15 cellular contexts compared by ENCODE assay signal in genomic region chr14:22178330-22178981, GRCh38.
A peak's percentile ranks its signal among the peaks of the same experiment; 100 is the strongest.
DNase-seq lines count a peak whose midpoint lies in the region; ATAC-seq and TF ChIP-seq lines count a peak whose summit lies in the region.
"Had no signal": no experiment of that assay in that cellular context is flagged by ENCODE, and none has a peak within 500 bp of the region (broad histone marks: within the 10 kb centered on the region; RNA-seq: fewer than 3 reads in every experiment).

No MANE protein-coding gene starts in this region.

- TF ChIP-seq CTCF in CD8-positive, alpha-beta T cell (IDR thresholded peaks at IDR 0.05) = no peak
- TF ChIP-seq CTCF in thyroid gland (IDR thresholded peaks at IDR 0.05) = no peak

- POLR2A ChIA-PET in CD8-positive, alpha-beta T cell (lab: Charles Lee) = no interaction called here

- no peaks in the 10 kb centered on the region for H3K9me3 Mint-ChIP-seq in CD8-positive, alpha-beta T cell
- no peaks in the 10 kb centered on the region for H3K9me3 Mint-ChIP-seq in activated T-helper 17 cell treated with anti-CD3 and anti-CD28 coated beads, Interleukin-2, amount 50 U/mL, for 72 hours
- H3K9me3 Mint-ChIP-seq: activated naive CD4-positive, alpha-beta T cell treated with anti-CD3 and anti-CD28 coated beads for 36 hours had no signal

- H3K36me3 ChIP-seq in CD8-positive, alpha-beta T cell (ENCODE audit: insufficient read depth, low read length) = no peaks in the 10 kb centered on the region
- no peaks in the 10 kb centered on the region for H3K36me3 ChIP-seq in thyroid gland

- peaks cover 20% of the 10 kb centered on the region for H3K4me1 Mint-ChIP-seq in CD8-positive, alpha-beta T cell (ENCODE audit: low read depth)
- H3K4me1 Mint-ChIP-seq in activated T-helper 17 cell treated with anti-CD3 and anti-CD28 coated beads, Interleukin-2, amount 50 U/mL, for 72 hours = no peaks in the 10 kb centered on the region

- no peaks in the 10 kb centered on the region for H3K27me3 ChIP-seq in CD8-positive, alpha-beta T cell (ENCODE audit: insufficient read depth, low read length)
- H3K27me3 ChIP-seq in thyroid gland = no peaks in the 10 kb centered on the region

- ATAC-seq in CD8-positive, alpha-beta T cell = peak; percentile 29
- ATAC-seq in GM19463 (IDR thresholded peaks at IDR 0.05; ENCODE audit: unreplicated experiment) = peak; percentile 46
- peak; percentile 34 for ATAC-seq in activated T-helper 17 cell treated with anti-CD3 and anti-CD28 coated beads, Interleukin-2, amount 50 U/mL, for 72 hours (replicated peaks)
- no peak for ATAC-seq in HG03378 (IDR thresholded peaks at IDR 0.05; ENCODE audit: unreplicated experiment)
- ATAC-seq: K562 had no signal

- no peaks in the 10 kb centered on the region for H3K9me3 ChIP-seq in CD8-positive, alpha-beta T cell (ENCODE audit: low read length)
- H3K9me3 ChIP-seq in thyroid gland = no peaks in the 10 kb centered on the region

- H3K27me3 Mint-ChIP-seq in CD8-positive, alpha-beta T cell (ENCODE audit: low read depth) = no peaks in the 10 kb centered on the region
- no peaks in the 10 kb centered on the region for H3K27me3 Mint-ChIP-seq in activated T-helper 17 cell treated with anti-CD3 and anti-CD28 coated beads, Interleukin-2, amount 50 U/mL, for 72 hours

- peak overlapping the region; percentile 49 for H3K4me3 Mint-ChIP-seq in CD8-positive, alpha-beta T cell
- H3K4me3 Mint-ChIP-seq in activated T-helper 17 cell treated with anti-CD3 and anti-CD28 coated beads, Interleukin-2, amount 50 U/mL, for 72 hours = peak overlapping the region; percentile 38
- H3K4me3 Mint-ChIP-seq: activated naive CD4-positive, alpha-beta T cell treated with anti-CD3 and anti-CD28 coated beads for 36 hours had no signal

- 82 to 89% methylated on average over 2 of the region's 2 CpGs for WGBS in thyroid gland, 2 donors

- H3K4me1 ChIP-seq in CD8-positive, alpha-beta T cell (ENCODE audit: insufficient read depth, low read length) = peaks cover 7% of the 10 kb centered on the region
- H3K4me1 ChIP-seq in thyroid gland = no peaks in the 10 kb centered on the region

- no peak overlapping the region for H3K27ac Mint-ChIP-seq in CD8-positive, alpha-beta T cell
- no peak overlapping the region for H3K27ac Mint-ChIP-seq in activated T-helper 17 cell treated with anti-CD3 and anti-CD28 coated beads, Interleukin-2, amount 50 U/mL, for 72 hours
- H3K27ac Mint-ChIP-seq: activated naive CD4-positive, alpha-beta T cell treated with anti-CD3 and anti-CD28 coated beads for 36 hours had no signal

- H3K27ac ChIP-seq in CD8-positive, alpha-beta T cell (ENCODE audit: low read depth, low read length) = no peak overlapping the region
- no peak overlapping the region for H3K27ac ChIP-seq in thyroid gland

- H3K4me3 ChIP-seq in CD8-positive, alpha-beta T cell (ENCODE audit: low read depth, low read length) = no peak overlapping the region
- no peak overlapping the region for H3K4me3 ChIP-seq in thyroid gland (replicated peaks in 1 of 3)
- H3K4me3 ChIP-seq: K562 had no signal

- no peak for DNase-seq in CD8-positive, alpha-beta T cell
- DNase-seq in kidney tubule cell (ENCODE audit: low spot score) = peak; percentile 53
- DNase-seq in NCI-H1694 (lab: John Stamatoyannopoulos, UW) = no peak
- DNase-seq in thyroid gland = no peak
- no peak for DNase-seq in DMS 273 treated with DMSO at 0.1 percent for 48 hours (lab: John Stamatoyannopoulos, UW)
- DNase-seq: activated naive CD4-positive, alpha-beta T cell treated with anti-CD3 and anti-CD28 coated beads for 36 hours; AML-193; DMS79 treated with DMSO at 0.1 percent for 48 hours; NCI-H187 treated with DMSO at 0.1 percent for 48 hours; stimulated activated CD4-positive, alpha-beta T cell treated with anti-CD3 and anti-CD28 coated beads, Interleukin-2, amount 100 ng/mL, for 24 hours; stimulated activated CD8-positive, alpha-beta memory T cell treated with anti-CD3 and anti-CD28 coated beads, Interleukin-4, amount 100 ng/mL, for 48 hours had no signal

- intact Hi-C loops in CD8-positive, alpha-beta T cell (cut with DNase I, micrococcal nuclease) = no loop called here
- intact Hi-C loops in thyroid gland (cut with DNase I) = no loop called here

- peaks cover 3% of the 10 kb centered on the region for H3K36me3 Mint-ChIP-seq in CD8-positive, alpha-beta T cell
- H3K36me3 Mint-ChIP-seq in activated T-helper 17 cell treated with anti-CD3 and anti-CD28 coated beads, Interleukin-2, amount 50 U/mL, for 72 hours (ENCODE audit: low read depth) = no peaks in the 10 kb centered on the region

- CTCF ChIA-PET in CD8-positive, alpha-beta T cell (lab: Charles Lee) = no interaction called here

- no peak for TF ChIP-seq POLR2A in thyroid gland (IDR thresholded peaks at IDR 0.05)
